ENCODE assay signal across 25 cellular contexts in the genomic region with DNA sequence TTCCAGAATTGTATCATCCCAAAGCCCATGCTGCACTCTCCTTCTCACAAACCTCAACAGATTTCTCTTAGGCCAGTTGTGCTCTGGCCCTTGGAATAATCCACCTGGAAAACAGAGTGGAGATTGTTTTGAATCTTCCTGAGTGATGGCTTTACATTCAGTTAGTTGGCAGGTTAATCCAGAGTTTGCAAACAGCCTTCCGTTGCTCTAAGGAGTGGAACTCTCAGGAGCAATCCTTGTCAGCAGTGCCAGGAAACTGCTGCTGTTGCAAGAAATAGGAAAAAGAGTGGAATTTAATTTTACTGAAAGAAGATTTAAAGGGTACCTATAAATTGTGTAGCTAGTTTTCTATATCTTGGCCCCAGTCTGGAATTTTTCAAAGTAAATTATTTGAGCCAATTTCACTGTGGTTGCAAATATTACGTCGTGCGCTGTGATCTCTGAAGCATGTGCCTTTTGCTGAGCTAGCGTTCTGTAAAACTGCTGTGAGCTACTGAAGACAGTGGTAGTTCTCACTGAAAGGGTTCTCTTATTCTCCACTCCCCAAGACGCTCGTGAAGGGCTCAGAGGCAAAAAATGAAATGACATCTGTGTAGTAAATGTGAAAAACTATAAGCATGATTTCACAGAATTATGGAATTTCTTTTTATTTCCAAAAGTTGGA. TPM values are rescaled to one million over a fixed set of nuclear protein-coding genes. Genes with fewer than 3 reads are reported as not detected.
DNase-seq lines count a peak whose midpoint lies in the region; ATAC-seq and TF ChIP-seq lines count a peak whose summit lies in the region.
"Had no signal": no experiment of that assay in that cellular context is flagged by ENCODE, and none has a peak within 500 bp of the region (broad histone marks: within the 10 kb centered on the region; RNA-seq: fewer than 3 reads in every experiment).

No MANE protein-coding gene starts in this region.

- H4K20me1 ChIP-seq in OCI-LY7 (ENCODE audit: insufficient read depth, low read length) (no peaks in the 10 kb centered on the region), neural cell (ENCODE audit: insufficient read depth) (no peaks in the 10 kb centered on the region)

- H3K4me2 ChIP-seq in OCI-LY7 (ENCODE audit: low read length) (peak overlapping the region; percentile 58), neural cell (ENCODE audit: low read length) (no peak overlapping the region)

- no peak for TF ChIP-seq RAD21 in neural cell (conservative IDR thresholded peaks at IDR 0.05)

- CTCF ChIA-PET in OCI-LY7 (lab: Charles Lee; ENCODE audit: unreplicated experiment) = interaction anchor here (2.0 kb wide), 1 partner anchor 40 kb away, joined by 4 read pairs; no protein-coding TSS in a partner anchor

- peak; percentile 33 for DNase-seq in AG10803 (ENCODE audit: low read depth)
- no peak for DNase-seq in OCI-LY7 (ENCODE audit: low spot score)
- no peak for DNase-seq in central memory CD4-positive, alpha-beta T cell
- no peak for DNase-seq in occipital lobe (lab: John Stamatoyannopoulos, UW)
- no peak for DNase-seq in germinal center (ENCODE audit: low spot score)
- DNase-seq: activated CD4-positive, alpha-beta T cell treated with anti-CD3 and anti-CD28 coated beads, Interleukin-2, amount 50 U/mL, for 4 hours; activated naive CD4-positive, alpha-beta T cell treated with anti-CD3 and anti-CD28 coated beads for 36 hours; body of pancreas; CD8-positive, alpha-beta T cell; DMS53; heart left ventricle; immature natural killer cell; natural killer cell; NCI-H2171 treated with DMSO at 0.1 percent for 48 hours; NCI-H748 treated with DMSO at 0.1 percent for 48 hours; stimulated activated naive CD4-positive, alpha-beta T cell; T-helper 1 cell; tibial artery had no signal

- TF ChIP-seq CTCF in AG10803 (conservative IDR thresholded peaks at IDR 0.05; ENCODE audit: low read length) (no peak), OCI-LY7 (conservative IDR thresholded peaks at IDR 0.05; ENCODE audit: low read length) (no peak), neural cell (IDR thresholded peaks at IDR 0.05; ENCODE audit: poor library complexity, severe bottlenecking) (no peak)

- H3K4me1 ChIP-seq in OCI-LY7 (ENCODE audit: insufficient read depth, low read length, poor library complexity, severe bottlenecking) (peaks cover 30% of the 10 kb centered on the region), ectodermal cell (ENCODE audit: control insufficient read depth, insufficient read depth, low read length) (no peaks in the 10 kb centered on the region)
- H3K4me1 ChIP-seq: body of pancreas had no signal

- POLR2A ChIA-PET in OCI-LY7 (lab: Charles Lee) = interaction anchor here (0.7 to 1.9 kb wide), 8 partner anchors 9 to 262 kb away, joined by 3 to 7 read pairs (median 4); no protein-coding TSS in a partner anchor

- 91 to 92% methylated on average over 5 to 7 of the region's 7 CpGs for WGBS in ectodermal cell, 2 experiments

- H3K4me3 ChIP-seq in AG10803 (ENCODE audit: low read length) (no peak overlapping the region; the same call in 1 of the 2 replicates), OCI-LY7 (ENCODE audit: low read depth, low read length, poor library complexity, severe bottlenecking) (no peak overlapping the region), ectodermal cell (ENCODE audit: insufficient read depth, low read depth, low read length) (no peak overlapping the region), neural cell (ENCODE audit: low read length) (no peak overlapping the region)
- H3K4me3 ChIP-seq: body of pancreas, heart left ventricle, tibial artery had no signal

- no peaks in the 10 kb centered on the region for H3K9me2 ChIP-seq in OCI-LY7 (ENCODE audit: insufficient read depth, low read length)
- no peaks in the 10 kb centered on the region for H3K9me2 ChIP-seq in neural cell (ENCODE audit: insufficient read depth, low read length)

- peak overlapping the region; percentile 49 for H3K27ac ChIP-seq in OCI-LY7 (ENCODE audit: low read depth, low read length, poor library complexity, severe bottlenecking)
- H3K27ac ChIP-seq in ectodermal cell (ENCODE audit: insufficient read depth, low read depth, low read length, poor library complexity, severe bottlenecking) = peak overlapping the region; percentile 20
- H3K27ac ChIP-seq in neural cell (ENCODE audit: low read length) = no peak overlapping the region
- H3K27ac ChIP-seq: body of pancreas, RWPE1, tibial artery had no signal

- peak overlapping the region; percentile 62 for H2AFZ ChIP-seq in OCI-LY7 (ENCODE audit: low read length)
- no peak overlapping the region for H2AFZ ChIP-seq in neural cell (ENCODE audit: low read depth, low read length)

- H3K79me2 ChIP-seq in OCI-LY7 (ENCODE audit: insufficient read depth, low read depth, low read length) (no peaks in the 10 kb centered on the region), neural cell (replicated peaks; ENCODE audit: insufficient read depth, low read length) (no peaks in the 10 kb centered on the region)

- H3K36me3 ChIP-seq in OCI-LY7 (ENCODE audit: insufficient read depth, low read length) = no peaks in the 10 kb centered on the region
- no peaks in the 10 kb centered on the region for H3K36me3 ChIP-seq in ectodermal cell (ENCODE audit: control insufficient read depth, insufficient read depth, low read length)
- no peaks in the 10 kb centered on the region for H3K36me3 ChIP-seq in neural cell (ENCODE audit: insufficient read depth, low read length)
- H3K36me3 ChIP-seq: heart left ventricle, tibial artery had no signal

- H3K27me3 ChIP-seq in ectodermal cell (ENCODE audit: control insufficient read depth, insufficient read depth, low read length, poor library complexity, severe bottlenecking) (no peaks in the 10 kb centered on the region), neural cell (ENCODE audit: insufficient read depth, low read depth, low read length) (no peaks in the 10 kb centered on the region)
- H3K27me3 ChIP-seq: body of pancreas, heart left ventricle, tibial artery had no signal

- TF ChIP-seq EP300 in neural cell (conservative IDR thresholded peaks at IDR 0.05; ENCODE audit: poor library complexity, severe bottlenecking) = no peak

- H3K9me3 ChIP-seq in OCI-LY7 (ENCODE audit: low read length) (no peaks in the 10 kb centered on the region; the same call in 1 of the 2 replicates), ectodermal cell (ENCODE audit: control insufficient read depth, low read length) (no peaks in the 10 kb centered on the region), neural cell (ENCODE audit: low read length) (no peaks in the 10 kb centered on the region)
- H3K9me3 ChIP-seq: body of pancreas, heart left ventricle, tibial artery had no signal

- intact Hi-C loops in OCI-LY7 (cut with micrococcal nuclease; ENCODE audit: unreplicated experiment) = loop anchor here (5.0 kb wide), 1 partner anchor 135 kb away; no protein-coding TSS in a partner anchor

- H3K9ac ChIP-seq in neural cell (ENCODE audit: low read length) = no peak overlapping the region

- no peaks in the 10 kb centered on the region for H3F3A ChIP-seq in neural cell (ENCODE audit: insufficient read depth, low read length, poor library complexity, severe bottlenecking)

- BruUV-seq in OCI-LY7 (replicated peaks; lab: Mats Ljungman, UMichigan) = no TSS peak

- ATAC-seq in HG02870 (IDR thresholded peaks at IDR 0.05; ENCODE audit: unreplicated experiment) = no peak
- ATAC-seq: body of pancreas; CD8-positive, alpha-beta T cell; natural killer cell had no signal

TF ChIP-seq in neural cell, 6 proteins besides CTCF, POLR2A, EP300 and RAD21:
- TF ChIP-seq POLR2AphosphoS5 (IDR thresholded peaks at IDR 0.05) = peak; percentile 74
- no peak for TF ChIP-seq MXI1 (conservative IDR thresholded peaks at IDR 0.05; ENCODE audit: poor library complexity, severe bottlenecking)
- no peak for TF ChIP-seq TAF1 (IDR thresholded peaks at IDR 0.05; ENCODE audit: low read depth)
- TF ChIP-seq SMC3 (conservative IDR thresholded peaks at IDR 0.05; ENCODE audit: poor library complexity) = no peak

RNA-seq across cellular contexts. Expression of a gene that starts 55.5 kb away (rescaled TPM):
- not detected in 2 replicates for total RNA-seq in OCI-LY7 (2014; rRNA removed; shearing (Covaris generic))
- total RNA-seq in OCI-LY7 (2022) (not detected in 2 replicates), occipital lobe (under 0.01 TPM)
- 1.4 TPM for polyA plus RNA-seq in ectodermal cell (2013, experiment 1 of 4)
- 1.8 TPM for polyA plus RNA-seq in ectodermal cell (2013, experiment 2 of 4)
- 1.4 TPM for polyA plus RNA-seq in ectodermal cell (2013, experiment 3 of 4)
- 1.2 TPM for polyA plus RNA-seq in ectodermal cell (2013, experiment 4 of 4)
- polyA plus RNA-seq in neural cell = not detected in 2 replicates
- not detected in 2 replicates for polyA minus RNA-seq in neural cell
- total RNA-seq: activated naive CD4-positive, alpha-beta T cell treated with anti-CD3 and anti-CD28 coated beads for 36 hours; body of pancreas; CD8-positive, alpha-beta T cell; HT1080; natural killer cell; pulmonary artery endothelial cell had no signal
- polyA plus RNA-seq: AG04450, heart left ventricle, immature natural killer cell had no signal
